In the genomic region with DNA sequence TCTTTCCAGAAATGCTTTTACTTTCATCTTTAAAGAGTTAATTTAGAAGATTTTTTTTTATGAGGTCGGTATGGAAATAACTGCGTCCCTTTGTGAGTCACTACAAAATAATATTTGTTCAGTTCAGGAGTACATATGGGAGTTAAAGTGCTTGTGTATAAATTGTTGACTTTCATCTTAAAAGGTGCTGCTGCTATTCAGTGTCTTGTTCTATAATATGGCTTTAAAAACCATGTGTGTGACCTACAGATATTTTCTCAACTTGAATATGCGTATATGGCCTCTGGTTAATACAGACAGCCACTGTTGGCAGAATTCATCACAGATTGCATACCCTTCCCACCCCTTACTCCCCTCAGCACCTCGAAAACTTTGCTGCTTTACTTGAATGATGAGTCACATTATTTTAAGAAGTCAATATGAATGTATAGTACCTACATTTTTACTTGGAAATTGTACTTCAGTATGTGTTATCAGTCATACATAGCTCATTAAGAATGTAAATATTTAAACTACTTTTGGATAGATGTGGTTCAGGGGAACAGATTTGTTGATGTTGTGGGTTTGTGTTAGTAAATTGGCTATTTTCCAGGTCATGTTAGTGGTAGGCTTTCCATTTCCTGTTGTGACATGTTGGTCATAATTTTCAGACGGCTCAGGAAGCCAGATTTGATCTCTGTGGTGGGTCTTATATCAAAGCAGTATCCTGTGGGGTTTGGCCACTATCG, we compare ENCODE assay signal across 8 cellular contexts. TPM values are rescaled to one million over a fixed set of nuclear protein-coding genes. Genes with fewer than 3 reads are reported as not detected.
DNase-seq lines count a peak whose midpoint lies in the region; ATAC-seq and TF ChIP-seq lines count a peak whose summit lies in the region.

No MANE protein-coding gene starts in this region.

- ATAC-seq in GM18868 (IDR thresholded peaks at IDR 0.05; ENCODE audit: unreplicated experiment) (peak; percentile 13), upper lobe of right lung (no peak), HG03025 (IDR thresholded peaks at IDR 0.05; ENCODE audit: low FRiP score, unreplicated experiment) (no peak)

- H3K27me3 ChIP-seq in liver (ENCODE audit: control insufficient read depth in 4 of 4, insufficient read depth in 4 of 4, low read length in 3 of 4) (no peaks in the 10 kb centered on the region), upper lobe of right lung (no peaks in the 10 kb centered on the region)

- peak overlapping the region; percentile 48 to 99 for H3K9ac ChIP-seq in liver (ENCODE audit: low read depth in 1 of 2, low read length in 2 of 2)

- intact Hi-C loops in upper lobe of right lung (cut with DNase I): no loop called here

- peak in 1 of 2 donors; percentile 19 for TF ChIP-seq RAD21 in liver (IDR thresholded peaks at IDR 0.05)

- H3K9me3 ChIP-seq in liver (ENCODE audit: control insufficient read depth in 4 of 4, low read length in 3 of 4): no peaks in the 10 kb centered on the region
- H3K9me3 ChIP-seq in upper lobe of right lung: no peaks in the 10 kb centered on the region

- H3K4me3 ChIP-seq in astrocyte of the cerebellum (ENCODE audit: low read depth, low read length) (peak overlapping the region; percentile 68), liver (ENCODE audit: low read depth in 1 of 3, low read length in 3 of 3) (peak overlapping the region; percentile 52 to 89 (median 80)), upper lobe of right lung (peak overlapping the region; percentile 81)

- no peak for TF ChIP-seq CTCF in astrocyte of the cerebellum (IDR thresholded peaks at IDR 0.05; ENCODE audit: low read depth, low read length, missing control alignments)
- TF ChIP-seq CTCF in liver (IDR thresholded peaks at IDR 0.05; ENCODE audit: low read depth, low read length, missing input control): no peak
- TF ChIP-seq CTCF in upper lobe of right lung (IDR thresholded peaks at IDR 0.05): no peak

- DNase-seq in AG08395 (ENCODE audit: low spot score) (peak; percentile 17), NCI-H446 treated with DMSO at 0.1 percent for 48 hours (lab: John Stamatoyannopoulos, UW) (peak; percentile 20), astrocyte of the cerebellum (ENCODE audit: low read depth) (peak; percentile 43), upper lobe of right lung (no peak), NCI-H1417 treated with DMSO at 0.1 percent for 48 hours (lab: John Stamatoyannopoulos, UW) (no peak)

- 12% methylated on average over 6 of the region's 6 CpGs for WGBS in liver

- in situ Hi-C loops in astrocyte of the cerebellum (cut with HindIII; ENCODE audit: low sequenced_read_pairs): no loop called here

- H3K27ac ChIP-seq in liver (ENCODE audit: low read depth in 1 of 2, low read length in 2 of 2) (peak overlapping the region; percentile 25 to 73), upper lobe of right lung (peak overlapping the region; percentile 93)

- no peaks in the 10 kb centered on the region for H3K36me3 ChIP-seq in liver (ENCODE audit: control insufficient read depth in 4 of 4, insufficient read depth in 3 of 4, low read depth in 1 of 4, low read length in 3 of 4)
- H3K36me3 ChIP-seq in upper lobe of right lung: no peaks in the 10 kb centered on the region

- peaks cover 3 to 16% (median 8%) of the 10 kb centered on the region in 4 donors for H3K4me1 ChIP-seq in liver (ENCODE audit: control insufficient read depth in 4 of 4, insufficient read depth in 4 of 4, low read length in 3 of 4)
- peaks cover 18% of the 10 kb centered on the region for H3K4me1 ChIP-seq in upper lobe of right lung

TF ChIP-seq in liver, 16 proteins besides CTCF, POLR2A, EP300 and RAD21:
- TF ChIP-seq SP1 (IDR thresholded peaks at IDR 0.05) (peak; percentile 20), RXRA (IDR thresholded peaks at IDR 0.05) (no peak), HNF4G (IDR thresholded peaks at IDR 0.05) (no peak), NR2F2 (IDR thresholded peaks at IDR 0.05) (peak; percentile 14)
- TF ChIP-seq, protein P1, sequence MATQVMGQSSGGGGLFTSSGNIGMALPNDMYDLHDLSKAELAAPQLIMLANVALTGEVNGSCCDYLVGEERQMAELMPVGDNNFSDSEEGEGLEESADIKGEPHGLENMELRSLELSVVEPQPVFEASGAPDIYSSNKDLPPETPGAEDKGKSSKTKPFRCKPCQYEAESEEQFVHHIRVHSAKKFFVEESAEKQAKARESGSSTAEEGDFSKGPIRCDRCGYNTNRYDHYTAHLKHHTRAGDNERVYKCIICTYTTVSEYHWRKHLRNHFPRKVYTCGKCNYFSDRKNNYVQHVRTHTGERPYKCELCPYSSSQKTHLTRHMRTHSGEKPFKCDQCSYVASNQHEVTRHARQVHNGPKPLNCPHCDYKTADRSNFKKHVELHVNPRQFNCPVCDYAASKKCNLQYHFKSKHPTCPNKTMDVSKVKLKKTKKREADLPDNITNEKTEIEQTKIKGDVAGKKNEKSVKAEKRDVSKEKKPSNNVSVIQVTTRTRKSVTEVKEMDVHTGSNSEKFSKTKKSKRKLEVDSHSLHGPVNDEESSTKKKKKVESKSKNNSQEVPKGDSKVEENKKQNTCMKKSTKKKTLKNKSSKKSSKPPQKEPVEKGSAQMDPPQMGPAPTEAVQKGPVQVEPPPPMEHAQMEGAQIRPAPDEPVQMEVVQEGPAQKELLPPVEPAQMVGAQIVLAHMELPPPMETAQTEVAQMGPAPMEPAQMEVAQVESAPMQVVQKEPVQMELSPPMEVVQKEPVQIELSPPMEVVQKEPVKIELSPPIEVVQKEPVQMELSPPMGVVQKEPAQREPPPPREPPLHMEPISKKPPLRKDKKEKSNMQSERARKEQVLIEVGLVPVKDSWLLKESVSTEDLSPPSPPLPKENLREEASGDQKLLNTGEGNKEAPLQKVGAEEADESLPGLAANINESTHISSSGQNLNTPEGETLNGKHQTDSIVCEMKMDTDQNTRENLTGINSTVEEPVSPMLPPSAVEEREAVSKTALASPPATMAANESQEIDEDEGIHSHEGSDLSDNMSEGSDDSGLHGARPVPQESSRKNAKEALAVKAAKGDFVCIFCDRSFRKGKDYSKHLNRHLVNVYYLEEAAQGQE (IDR thresholded peaks at IDR 0.05): no peak
TF ChIP-seq in liver: peak in this region for 2.

RNA-seq across cellular contexts. Expression of a gene that starts 1.5 kb away (rescaled TPM):
- total RNA-seq in liver (10 to 100 TPM; 33.4 to 58.6 TPM), upper lobe of right lung (39.2 TPM)
- 10 to 100 TPM in 1 of 2 donors, 1 to 10 TPM in 1; 9.5 to 11.7 TPM for polyA plus RNA-seq in liver

RNA-seq across cellular contexts. Expression of a gene that starts 9.5 kb away (rescaled TPM):
- total RNA-seq in liver: 10 to 100 TPM in 1 of 2 donors, 1 to 10 TPM in 1; 4.0 to 10.2 TPM
- polyA plus RNA-seq in liver: 1 to 10 TPM; 1.8 to 6.6 TPM
- 13.5 TPM for total RNA-seq in upper lobe of right lung

Comparison
In these comparisons a context has a peak if more than half of its experiments do, and no peak if none do; other contexts are left out.
1. DNase-seq: peak in AG08395 (single experiment), NCI-H446 treated with DMSO at 0.1 percent for 48 hours (single experiment) and astrocyte of the cerebellum (single experiment); none in upper lobe of right lung (single experiment) and NCI-H1417 treated with DMSO at 0.1 percent for 48 hours (single experiment).
2. Peak in every context shown above with its lines, with median percentiles within 50 percentile points of each other: H3K4me3 ChIP-seq.